ENCODE assay signal across 8 cellular contexts in genomic region chr13:26052136-26052736, GRCh38. TPM values are rescaled to one million over a fixed set of nuclear protein-coding genes. Genes with fewer than 3 reads are reported as not detected.
A peak's percentile ranks its signal among the peaks of the same experiment; 100 is the strongest.
DNase-seq lines count a peak whose midpoint lies in the region; ATAC-seq and TF ChIP-seq lines count a peak whose summit lies in the region.

No MANE protein-coding gene starts in this region.

- CTCF ChIA-PET in Calu3 (lab: Charles Lee): interaction anchor here (0.6 kb wide), 2 partner anchors 34 to 415 kb away, joined by 3 to 7 read pairs; no protein-coding TSS in a partner anchor
- CTCF ChIA-PET in PC-3 (lab: Charles Lee): interaction anchor here (1.0 kb wide), 1 partner anchor 10 kb away, joined by 8 read pairs; no protein-coding TSS in a partner anchor

- ATAC-seq in PC-3: no peak

- H3K9ac ChIP-seq in PC-3 (ENCODE audit: low read length): no peak overlapping the region

- no peaks in the 10 kb centered on the region for H3K9me2 ChIP-seq in PC-3 (replicated peaks; ENCODE audit: low read length)

- no peaks in the 10 kb centered on the region for H4K20me1 ChIP-seq in PC-3 (ENCODE audit: low read length)

- no peaks in the 10 kb centered on the region for H3K27me3 ChIP-seq in PC-3 (ENCODE audit: low read length)

- H3K36me3 ChIP-seq in PC-3 (ENCODE audit: low read depth, low read length): no peaks in the 10 kb centered on the region

- H3K27ac Mint-ChIP-seq in Calu3 (ENCODE audit: unreplicated experiment): no peak overlapping the region
- peak overlapping the region; percentile 1 for H3K27ac Mint-ChIP-seq in progenitor cell of endocrine pancreas

- H3K4me1 Mint-ChIP-seq in Calu3 (ENCODE audit: low read depth, unreplicated experiment) (no peaks in the 10 kb centered on the region), progenitor cell of endocrine pancreas (ENCODE audit: low read depth) (peaks cover 5% of the 10 kb centered on the region)

- no peaks in the 10 kb centered on the region for H3F3A ChIP-seq in PC-3 (ENCODE audit: low read length, unreplicated experiment)

- no TSS peak for BruUV-seq in Calu3 (replicated peaks; lab: Mats Ljungman, UMichigan)
- no TSS peak for BruUV-seq in PC-3 (replicated peaks; lab: Mats Ljungman, UMichigan)

- H3K36me3 Mint-ChIP-seq in Calu3 (ENCODE audit: insufficient read depth, unreplicated experiment): peaks cover 17% of the 10 kb centered on the region
- peaks cover 1% of the 10 kb centered on the region for H3K36me3 Mint-ChIP-seq in progenitor cell of endocrine pancreas (ENCODE audit: insufficient read depth)

- DNase-seq in Calu3 (no peak), PC-3 (no peak), epithelial cell of proximal tubule (ENCODE audit: low read depth) (no peak), progenitor cell of endocrine pancreas (ENCODE audit: low spot score, unreplicated experiment) (no peak), NOMO-1 treated with dmso at 0.1 percent for 144 hours (lab: John Stamatoyannopoulos, UW; ENCODE audit: unreplicated experiment) (no peak), inferior parietal cortex (ENCODE audit: extremely low spot score) (no peak), C1 segment of cervical spinal cord (lab: John Stamatoyannopoulos, UW) (no peak), RKO (ENCODE audit: low spot score) (no peak)

- POLR2A ChIA-PET in PC-3 (lab: Charles Lee; ENCODE audit: unreplicated experiment): interaction anchor here (0.7 kb wide), 1 partner anchor 151 kb away, joined by 3 read pairs; no protein-coding TSS in a partner anchor

- intact Hi-C loops in Calu3 (cut with micrococcal nuclease; ENCODE audit: unreplicated experiment): no loop called here
- intact Hi-C loops in PC-3 (cut with micrococcal nuclease): no loop called here

- H3K4me1 ChIP-seq in PC-3 (ENCODE audit: insufficient read depth, low read length): peaks cover 11% of the 10 kb centered on the region

- H3K27ac ChIP-seq in PC-3 (ENCODE audit: low read length): no peak overlapping the region

- no peaks in the 10 kb centered on the region for H3K27me3 Mint-ChIP-seq in Calu3 (ENCODE audit: unreplicated experiment)
- H3K27me3 Mint-ChIP-seq in progenitor cell of endocrine pancreas: peaks cover 31% of the 10 kb centered on the region

- H3K4me3 ChIP-seq in PC-3 (ENCODE audit: low read length) (peak overlapping the region; percentile 67; the same call in 1 of the 2 replicates), epithelial cell of proximal tubule (ENCODE audit: low read depth, low read length) (peak overlapping the region; percentile 76)

- TF ChIP-seq CTCF in Calu3 (IDR thresholded peaks at IDR 0.05; ENCODE audit: unreplicated experiment) (no peak), PC-3 (conservative IDR thresholded peaks at IDR 0.05; ENCODE audit: low read depth, low read length) (no peak), epithelial cell of proximal tubule (conservative IDR thresholded peaks at IDR 0.05; ENCODE audit: low read depth, low read length) (no peak), progenitor cell of endocrine pancreas (IDR thresholded peaks at IDR 0.05; ENCODE audit: unreplicated experiment) (no peak)

- peak overlapping the region; percentile 51 for H2AFZ ChIP-seq in PC-3 (ENCODE audit: low read length)

- no peaks in the 10 kb centered on the region for H3K9me3 ChIP-seq in PC-3 (ENCODE audit: low read length)

- H3K4me3 Mint-ChIP-seq in Calu3 (ENCODE audit: low read depth, unreplicated experiment) (peak overlapping the region; percentile 74), progenitor cell of endocrine pancreas (ENCODE audit: low read depth) (peak overlapping the region; percentile 61)

- H3K79me2 ChIP-seq in PC-3 (ENCODE audit: low read length): no peaks in the 10 kb centered on the region

- H3K4me2 ChIP-seq in PC-3 (ENCODE audit: low read length): peak overlapping the region; percentile 83

- H3K9me3 Mint-ChIP-seq in Calu3 (ENCODE audit: low read depth, unreplicated experiment) (no peaks in the 10 kb centered on the region), progenitor cell of endocrine pancreas (ENCODE audit: low read depth) (no peaks in the 10 kb centered on the region)

RNA-seq across cellular contexts. Expression of gene SHISA2, which starts 0.4 kb away (rescaled TPM):
- 14.9 and 23.2 TPM in 2 replicates for total RNA-seq in Calu3 (2022)
- total RNA-seq in PC-3 (2014; rRNA removed): 7.8 TPM in 2 replicates
- total RNA-seq in epithelial cell of proximal tubule: 159 and 170 TPM in 2 replicates
- total RNA-seq in progenitor cell of endocrine pancreas: 15.2 and 18.1 TPM in 2 replicates
